8 cellular contexts compared by ENCODE assay signal in genomic region chr2:104852161-104852689, GRCh38. TPM values are rescaled to one million over a fixed set of nuclear protein-coding genes. Genes with fewer than 3 reads are reported as not detected.
DNase-seq lines count a peak whose midpoint lies in the region; FAIRE-seq and TF ChIP-seq lines count a peak whose summit lies in the region.

No MANE protein-coding gene starts in this region.

- no peak overlapping the region for H2AK5ac ChIP-seq in mesenchymal stem cell (ENCODE audit: low read length, severe bottlenecking)

- H3K27ac ChIP-seq in HEK293 (ENCODE audit: extremely low read depth, low read depth, low read length) (peak overlapping the region; percentile 99), mesenchymal stem cell (ENCODE audit: low read length, poor library complexity, severe bottlenecking) (no peak overlapping the region)

- H3K27me3 ChIP-seq in mesenchymal stem cell (ENCODE audit: control insufficient read depth in 1 of 2, insufficient read depth in 1 of 2, low read length in 2 of 2), result peaks cover 75 to 80% of the 10 kb centered on the region in 2 experiments

- no peak overlapping the region for H2BK12ac ChIP-seq in mesenchymal stem cell (ENCODE audit: low read length in 2 of 2)

- H3K23ac ChIP-seq in mesenchymal stem cell (ENCODE audit: low read length in 2 of 2), result no peak overlapping the region

- peaks cover 29% of the 10 kb centered on the region for H3K4me1 ChIP-seq in HEK293 (ENCODE audit: control insufficient read depth, insufficient read depth, low read length)
- H3K4me1 ChIP-seq in mesenchymal stem cell (ENCODE audit: control insufficient read depth, insufficient read depth, low read depth, low read length), result peaks cover 26% of the 10 kb centered on the region

- no peak overlapping the region for H3K9ac ChIP-seq in mesenchymal stem cell (ENCODE audit: low read length)

- H2BK5ac ChIP-seq in mesenchymal stem cell (ENCODE audit: low read depth, low read length, poor library complexity, severe bottlenecking), result no peak overlapping the region

- DNase-seq in AG04449 (ENCODE audit: low read depth, low spot score), result no peak
- DNase-seq in astrocyte of the hippocampus (ENCODE audit: low read depth, low spot score), result peak; percentile 88
- DNase-seq in mesenchymal stem cell, result peak; percentile 7
- DNase-seq in NCI-H187 treated with DMSO at 0.1 percent for 48 hours (lab: John Stamatoyannopoulos, UW), result no peak
- no peak for DNase-seq in H54 (ENCODE audit: insufficient read length, low spot score)
- no peak for DNase-seq in midbrain (lab: John Stamatoyannopoulos, UW)
- no peak for DNase-seq in NCI-H774 (lab: John Stamatoyannopoulos, UW)

- H3K36me3 ChIP-seq in HEK293 (ENCODE audit: control insufficient read depth in 2 of 2, insufficient read depth in 1 of 2, low read length in 2 of 2) (peaks cover 0 to 6% of the 10 kb centered on the region in 2 experiments; a peak in 2 of 3 replicates), mesenchymal stem cell (ENCODE audit: control insufficient read depth in 1 of 2, insufficient read depth in 2 of 2, low read depth in 1 of 2, low read length in 2 of 2) (no peaks in the 10 kb centered on the region)

- no peak overlapping the region for H4K8ac ChIP-seq in mesenchymal stem cell (ENCODE audit: low read length)

- no peak overlapping the region for H4K91ac ChIP-seq in mesenchymal stem cell (ENCODE audit: low read length)

- H2BK15ac ChIP-seq in mesenchymal stem cell (ENCODE audit: low read depth, poor library complexity, severe bottlenecking), result no peak overlapping the region

- H3K9me3 ChIP-seq in HEK293 (ENCODE audit: control insufficient read depth, insufficient read depth, low read depth, low read length) (no peaks in the 10 kb centered on the region), mesenchymal stem cell (ENCODE audit: control insufficient read depth, low read length) (no peaks in the 10 kb centered on the region)

- FAIRE-seq in H54 (lab: Jason Lieb, UNC), result no peak

- H2BK120ac ChIP-seq in mesenchymal stem cell (ENCODE audit: low read depth, low read length), result no peak overlapping the region

- TF ChIP-seq CTCF in AG04449 (IDR thresholded peaks at IDR 0.05; ENCODE audit: insufficient read depth, low read length, missing control alignments), result no peak
- no peak for TF ChIP-seq CTCF in HEK293 (tag by site-specific recombination; IDR thresholded peaks at IDR 0.05)

- WGBS in mesenchymal stem cell, result under 1% methylated on average over 27 of the region's 37 CpGs

- CTCF ChIA-PET in AG04449 (lab: Yijun Ruan, JAX), result no interaction called here
- CTCF ChIA-PET in HEK293 (lab: Yijun Ruan, JAX), result no interaction called here

- no peak overlapping the region for H3K18ac ChIP-seq in mesenchymal stem cell (ENCODE audit: low read depth in 1 of 2, low read length in 2 of 2)

- peak overlapping the region; percentile 36 for H3K4me3 ChIP-seq in AG04449 (ENCODE audit: low read depth, low read length)
- peak overlapping the region; percentile 58 for H3K4me3 ChIP-seq in HEK293 (ENCODE audit: low read depth, low read length)
- peak overlapping the region in 1 of 2 experiments; percentile 61 for H3K4me3 ChIP-seq in mesenchymal stem cell (ENCODE audit: insufficient read depth in 1 of 2, low read depth in 1 of 2, low read length in 2 of 2)

- no peak for TF ChIP-seq POLR2A in H54 (IDR thresholded peaks at IDR 0.05; ENCODE audit: low read depth, low read length)

- H3K14ac ChIP-seq in mesenchymal stem cell (ENCODE audit: low read length in 2 of 2), result no peak overlapping the region

- no peak overlapping the region for H3K4ac ChIP-seq in mesenchymal stem cell (ENCODE audit: low read depth in 1 of 2, low read length in 2 of 2)

- H3K79me1 ChIP-seq in mesenchymal stem cell (replicated peaks; ENCODE audit: low read length, poor library complexity, severe bottlenecking), result no peaks in the 10 kb centered on the region

- no peak overlapping the region for H2AFZ ChIP-seq in mesenchymal stem cell (ENCODE audit: low read depth, low read length)

- H3K4me2 ChIP-seq in mesenchymal stem cell (ENCODE audit: low read length, poor library complexity, severe bottlenecking), result peak overlapping the region; percentile 79

- POLR2A ChIA-PET in AG04449 (lab: Yijun Ruan, JAX), result no interaction called here
- POLR2A ChIA-PET in HEK293 (lab: Yijun Ruan, JAX), result interaction anchor here (0.6 to 0.7 kb wide), 2 partner anchors 497 to 550 kb away, joined by 3 to 4 read pairs; no protein-coding TSS in a partner anchor

TF ChIP-seq in HEK293, 187 proteins besides CTCF, POLR2A, EP300 and RAD21 (continues in another document):
- TF ChIP-seq SCRT1 (tag by site-specific recombination; IDR thresholded peaks at IDR 0.05; ENCODE audit: borderline replicate concordance) (no peak), ZBTB20 (tag by site-specific recombination; IDR thresholded peaks at IDR 0.05) (peak; percentile 15; the same call in 1 of the 2 replicates), ZNF140 (tag by site-specific recombination; IDR thresholded peaks at IDR 0.05) (no peak), ZNF146 (tag by site-specific recombination; IDR thresholded peaks at IDR 0.05) (no peak), ZNF626 (tag by site-specific recombination; IDR thresholded peaks at IDR 0.05) (no peak), ZNF292 (tag by site-specific recombination; IDR thresholded peaks at IDR 0.05; ENCODE audit: borderline replicate concordance, low read depth) (no peak), ZSCAN5A (tag by site-specific recombination; IDR thresholded peaks at IDR 0.05) (0 out of 2 replicates have a peak, but pooled peaks have one; percentile 10), SP3 (tag by site-specific recombination; IDR thresholded peaks at IDR 0.05) (no peak), ZNF274 (IDR thresholded peaks at IDR 0.05; ENCODE audit: low read length) (no peak), ZNF274 (tag by site-specific recombination; IDR thresholded peaks at IDR 0.05; ENCODE audit: borderline replicate concordance) (no peak), ZNF791 (tag by site-specific recombination; IDR thresholded peaks at IDR 0.05) (no peak), EGR2 (tag by site-specific recombination; IDR thresholded peaks at IDR 0.05; ENCODE audit: low read depth) (no peak), FEZF1 (tag by site-specific recombination; IDR thresholded peaks at IDR 0.05) (no peak), ZNF2 (tag by site-specific recombination; IDR thresholded peaks at IDR 0.05) (0 out of 2 replicates have a peak, but pooled peaks have one; percentile 17), ZBTB17 (tag by site-specific recombination; IDR thresholded peaks at IDR 0.05) (no peak), ZNF561 (tag by site-specific recombination; IDR thresholded peaks at IDR 0.05; ENCODE audit: borderline replicate concordance) (no peak), ZNF585B (tag by site-specific recombination; IDR thresholded peaks at IDR 0.05) (no peak), ZNF121 (tag by site-specific recombination; IDR thresholded peaks at IDR 0.05) (no peak), ZNF549 (tag by site-specific recombination; IDR thresholded peaks at IDR 0.05) (no peak)
- TF ChIP-seq, protein P1, sequence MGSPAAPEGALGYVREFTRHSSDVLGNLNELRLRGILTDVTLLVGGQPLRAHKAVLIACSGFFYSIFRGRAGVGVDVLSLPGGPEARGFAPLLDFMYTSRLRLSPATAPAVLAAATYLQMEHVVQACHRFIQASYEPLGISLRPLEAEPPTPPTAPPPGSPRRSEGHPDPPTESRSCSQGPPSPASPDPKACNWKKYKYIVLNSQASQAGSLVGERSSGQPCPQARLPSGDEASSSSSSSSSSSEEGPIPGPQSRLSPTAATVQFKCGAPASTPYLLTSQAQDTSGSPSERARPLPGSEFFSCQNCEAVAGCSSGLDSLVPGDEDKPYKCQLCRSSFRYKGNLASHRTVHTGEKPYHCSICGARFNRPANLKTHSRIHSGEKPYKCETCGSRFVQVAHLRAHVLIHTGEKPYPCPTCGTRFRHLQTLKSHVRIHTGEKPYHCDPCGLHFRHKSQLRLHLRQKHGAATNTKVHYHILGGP (tag by site-specific recombination; IDR thresholded peaks at IDR 0.05), result no peak
- TF ChIP-seq, protein P2, sequence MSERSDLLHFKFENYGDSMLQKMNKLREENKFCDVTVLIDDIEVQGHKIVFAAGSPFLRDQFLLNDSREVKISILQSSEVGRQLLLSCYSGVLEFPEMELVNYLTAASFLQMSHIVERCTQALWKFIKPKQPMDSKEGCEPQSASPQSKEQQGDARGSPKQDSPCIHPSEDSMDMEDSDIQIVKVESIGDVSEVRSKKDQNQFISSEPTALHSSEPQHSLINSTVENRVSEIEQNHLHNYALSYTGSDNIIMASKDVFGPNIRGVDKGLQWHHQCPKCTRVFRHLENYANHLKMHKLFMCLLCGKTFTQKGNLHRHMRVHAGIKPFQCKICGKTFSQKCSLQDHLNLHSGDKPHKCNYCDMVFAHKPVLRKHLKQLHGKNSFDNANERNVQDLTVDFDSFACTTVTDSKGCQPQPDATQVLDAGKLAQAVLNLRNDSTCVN (tag by site-specific recombination; optimal IDR thresholded peaks at IDR 0.05), result peak; percentile 39

RNA-seq across cellular contexts. Expression of gene POU3F3, which starts 1.7 kb away (rescaled TPM):
- polyA plus RNA-seq in mesenchymal stem cell (2013, experiment 1 of 2), result not detected
- polyA plus RNA-seq in mesenchymal stem cell (2013, experiment 2 of 2), result not detected

Comparison
In these comparisons a context has a peak if more than half of its experiments do, and no peak if none do; other contexts are left out.
1. DNase-seq: peak in astrocyte of the hippocampus (single experiment) and mesenchymal stem cell (single experiment); none in AG04449 (single experiment), NCI-H187 treated with DMSO at 0.1 percent for 48 hours (single experiment), H54 (single experiment), midbrain (single experiment) and NCI-H774 (single experiment).